Comparison of ENCODE assay signal across 32 cellular contexts in the genomic region with DNA sequence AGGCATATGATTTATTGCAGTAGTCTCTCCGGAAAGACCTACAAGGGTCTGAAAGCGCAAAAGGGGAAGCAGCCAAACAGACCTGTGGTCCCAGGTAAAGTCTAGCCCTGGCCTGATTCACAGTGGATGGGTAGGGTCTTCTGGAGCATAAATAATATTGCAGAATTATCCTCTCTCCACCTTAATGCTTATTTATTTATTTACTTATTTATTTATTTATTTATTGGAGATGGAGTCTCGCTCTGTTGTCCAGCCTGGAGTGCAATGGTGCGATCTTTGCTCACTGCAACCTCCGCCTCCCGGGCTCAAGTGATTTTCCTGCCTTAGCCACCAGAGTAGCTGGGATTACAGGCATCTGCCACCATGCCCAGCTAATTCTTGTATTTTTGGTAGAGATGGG. TPM values are rescaled to one million over a fixed set of nuclear protein-coding genes. Genes with fewer than 3 reads are reported as not detected.
"Had no signal": no experiment of that assay in that cellular context is flagged by ENCODE, and none has a peak within 500 bp of the region (broad histone marks: within the 10 kb centered on the region; RNA-seq: fewer than 3 reads in every experiment).

No MANE protein-coding gene starts in this region.

- FAIRE-seq: urothelium cell line had no signal

- H3K9me3 Mint-ChIP-seq: stimulated activated effector memory CD8-positive, alpha-beta T cell treated with anti-CD3 and anti-CD28 coated beads, Interleukin-12 subunit alpha, Interleukin-12 subunit beta, amount 100 ng/mL, for 72 hours; stimulated activated memory B cell treated with anti-CD40 and anti-IgM and Interleukin-4, amounts not matched to agents 10 μg/mL and 1 μg/mL and 100 μg/mL, for 72 hours; stimulated activated naive B cell treated with anti-CD40 and anti-IgM and Interleukin-4, amounts not matched to agents 10 μg/mL and 1 μg/mL and 100 μg/mL, for 72 hours; stimulated activated naive CD8-positive, alpha-beta T cell treated with anti-CD3 and anti-CD28 coated beads, Interleukin-15, amount 100 ng/mL, for 72 hours; stimulated activated naive CD8-positive, alpha-beta T cell treated with anti-CD3 and anti-CD28 coated beads, Interleukin-15, Interleukin-2, amounts not matched to agents 100 ng/mL and 50 ng/mL, for 24 hours; type B pancreatic cell had no signal

- H3K4me3 Mint-ChIP-seq: stimulated activated effector memory CD8-positive, alpha-beta T cell treated with anti-CD3 and anti-CD28 coated beads, Interleukin-12 subunit alpha, Interleukin-12 subunit beta, amount 100 ng/mL, for 72 hours; stimulated activated memory B cell treated with anti-CD40 and anti-IgM and Interleukin-4, amounts not matched to agents 10 μg/mL and 1 μg/mL and 100 μg/mL, for 72 hours; stimulated activated naive B cell treated with anti-CD40 and anti-IgM and Interleukin-4, amounts not matched to agents 10 μg/mL and 1 μg/mL and 100 μg/mL, for 72 hours; stimulated activated naive CD8-positive, alpha-beta T cell treated with anti-CD3 and anti-CD28 coated beads, Interleukin-15, amount 100 ng/mL, for 72 hours; stimulated activated naive CD8-positive, alpha-beta T cell treated with anti-CD3 and anti-CD28 coated beads, Interleukin-15, Interleukin-2, amounts not matched to agents 100 ng/mL and 50 ng/mL, for 24 hours; type B pancreatic cell had no signal

- H3K9me3 ChIP-seq: stomach, suprapubic skin, testis, thoracic aorta, thyroid gland, tibial artery, tibial nerve, transverse colon, upper lobe of left lung, upper lobe of right lung, uterus, vagina had no signal

- H3K4me1 Mint-ChIP-seq: stimulated activated memory B cell treated with anti-CD40 and anti-IgM and Interleukin-4, amounts not matched to agents 10 μg/mL and 1 μg/mL and 100 μg/mL, for 72 hours; stimulated activated naive B cell treated with anti-CD40 and anti-IgM and Interleukin-4, amounts not matched to agents 10 μg/mL and 1 μg/mL and 100 μg/mL, for 72 hours; stimulated activated naive CD8-positive, alpha-beta T cell treated with anti-CD3 and anti-CD28 coated beads, Interleukin-15, amount 100 ng/mL, for 72 hours had no signal

- H3K36me3 ChIP-seq: stomach, suprapubic skin, thoracic aorta, thyroid gland, tibial artery, tibial nerve, transverse colon, upper lobe of left lung, upper lobe of right lung, uterus, vagina had no signal

- ATAC-seq: stimulated activated effector memory CD8-positive, alpha-beta T cell treated with anti-CD3 and anti-CD28 coated beads, Interleukin-12 subunit alpha, Interleukin-12 subunit beta, amount 100 ng/mL, for 72 hours; stimulated activated naive B cell treated with anti-CD40 and anti-IgM and Interleukin-4, amounts not matched to agents 10 μg/mL and 1 μg/mL and 100 μg/mL, for 72 hours; stimulated activated naive CD8-positive, alpha-beta T cell treated with anti-CD3 and anti-CD28 coated beads, Interleukin-15, amount 100 ng/mL, for 72 hours; stimulated activated naive CD8-positive, alpha-beta T cell treated with anti-CD3 and anti-CD28 coated beads, Interleukin-15, Interleukin-2, amounts not matched to agents 100 U/mL and 50 U/mL, for 24 hours had no signal

- H3K27me3 ChIP-seq: suprapubic skin, testis, thyroid gland, tibial artery, upper lobe of left lung, upper lobe of right lung, uterus, vagina had no signal

- H3K36me3 Mint-ChIP-seq: stimulated activated effector memory CD8-positive, alpha-beta T cell treated with anti-CD3 and anti-CD28 coated beads, Interleukin-12 subunit alpha, Interleukin-12 subunit beta, amount 100 ng/mL, for 72 hours; stimulated activated memory B cell treated with anti-CD40 and anti-IgM and Interleukin-4, amounts not matched to agents 10 μg/mL and 1 μg/mL and 100 μg/mL, for 72 hours; stimulated activated naive B cell treated with anti-CD40 and anti-IgM and Interleukin-4, amounts not matched to agents 10 μg/mL and 1 μg/mL and 100 μg/mL, for 72 hours; type B pancreatic cell had no signal

- H3K4me1 ChIP-seq: tibial nerve had no signal

- H3K4me3 ChIP-seq: stomach, suprapubic skin, testis, thoracic aorta, thyroid gland, tibial artery, tibial nerve, transverse colon, upper lobe of left lung, upper lobe of right lung, uterus, vagina had no signal

- H3K27ac ChIP-seq: stomach, suprapubic skin, thoracic aorta, tibial artery, tibial nerve, transverse colon, upper lobe of left lung, upper lobe of right lung, uterus, vagina had no signal

- H3K27ac Mint-ChIP-seq: stimulated activated effector memory CD8-positive, alpha-beta T cell treated with anti-CD3 and anti-CD28 coated beads, Interleukin-12 subunit alpha, Interleukin-12 subunit beta, amount 100 ng/mL, for 72 hours; stimulated activated memory B cell treated with anti-CD40 and anti-IgM and Interleukin-4, amounts not matched to agents 10 μg/mL and 1 μg/mL and 100 μg/mL, for 72 hours; stimulated activated naive B cell treated with anti-CD40 and anti-IgM and Interleukin-4, amounts not matched to agents 10 μg/mL and 1 μg/mL and 100 μg/mL, for 72 hours; stimulated activated naive CD8-positive, alpha-beta T cell treated with anti-CD3 and anti-CD28 coated beads, Interleukin-15, amount 100 ng/mL, for 72 hours; stimulated activated naive CD8-positive, alpha-beta T cell treated with anti-CD3 and anti-CD28 coated beads, Interleukin-15, Interleukin-2, amounts not matched to agents 100 ng/mL and 50 ng/mL, for 24 hours; type B pancreatic cell had no signal

- DNase-seq: stimulated activated CD4-positive, alpha-beta T cell treated with anti-CD3 and anti-CD28 coated beads, Interleukin-2, amount 100 ng/mL, for 48 hours; stimulated activated CD4-positive, alpha-beta T cell treated with anti-CD3 and anti-CD28 coated beads, Interleukin-4, amount 100 ng/mL, for 1 hour; stimulated activated CD4-positive, alpha-beta T cell treated with anti-CD3 and anti-CD28 coated beads, Interleukin-4, amount 100 ng/mL, for 24 hours; stimulated activated CD4-positive, alpha-beta T cell treated with anti-CD3 and anti-CD28 coated beads, Interleukin-4, amount 100 ng/mL, for 4 hours; stimulated activated CD8-positive, alpha-beta memory T cell treated with anti-CD3 and anti-CD28 coated beads, Interleukin-4, amount 100 ng/mL, for 48 hours; stimulated activated naive B cell treated with anti-CD40 and anti-IgM and Interleukin-4, amounts not matched to agents 10 μg/mL and 1 μg/mL and 100 μg/mL, for 72 hours; stimulated activated naive CD4-positive, alpha-beta T cell; stimulated activated naive CD4-positive, alpha-beta T cell treated with Interleukin-2 at 50 U/mL for 16 hours; stimulated activated naive CD8-positive, alpha-beta T cell treated with anti-CD3 and anti-CD28 coated beads, Interleukin-15, amount 100 ng/mL, for 72 hours; stimulated activated naive CD8-positive, alpha-beta T cell treated with anti-CD3 and anti-CD28 coated beads, Interleukin-15, Interleukin-2, amounts not matched to agents 100 U/mL and 50 U/mL, for 24 hours; substantia nigra; testis; thyroid gland; tibial artery; transverse colon; trophoblast cell; upper lobe of left lung; upper lobe of right lung; uterus had no signal

RNA-seq across cellular contexts. Expression of a gene that starts 11.8 kb away (rescaled TPM):
- total RNA-seq: subcutaneous adipose tissue, thoracic aorta, ureter, vagina had no signal

RNA-seq across cellular contexts. Expression of a gene that starts 53.4 kb away (rescaled TPM):
- total RNA-seq: stomach, subcutaneous adipose tissue, thoracic aorta, tibial nerve, transverse colon, ureter, urinary bladder, vagina had no signal
- polyA plus RNA-seq: urinary bladder had no signal
